ENCODE assay signal across 25 cellular contexts in genomic region chr3:149552700-149553099, GRCh38.
DNase-seq lines count a peak whose midpoint lies in the region; ATAC-seq and TF ChIP-seq lines count a peak whose summit lies in the region.
"Had no signal": no experiment of that assay in that cellular context is flagged by ENCODE, and none has a peak within 500 bp of the region (broad histone marks: within the 10 kb centered on the region; RNA-seq: fewer than 3 reads in every experiment).

No MANE protein-coding gene starts in this region.

- no peak for TF ChIP-seq EP300 in suprapubic skin (IDR thresholded peaks at IDR 0.05)

- no peak for TF ChIP-seq CTCF in GM23338 (conservative IDR thresholded peaks at IDR 0.05; ENCODE audit: low read depth in 2 of 2)
- TF ChIP-seq CTCF in brain (conservative IDR thresholded peaks at IDR 0.05) = no peak
- no peak for TF ChIP-seq CTCF in suprapubic skin (IDR thresholded peaks at IDR 0.05)

- no peak overlapping the region for H2AFZ ChIP-seq in GM23338
- H2AFZ ChIP-seq: neural progenitor cell had no signal

- no peaks in the 10 kb centered on the region for H3K9me2 ChIP-seq in GM23338 (ENCODE audit: insufficient read depth)

- H3K36me3 Mint-ChIP-seq in GM23338 (ENCODE audit: low read depth) (no peaks in the 10 kb centered on the region), brain (peaks cover 5% of the 10 kb centered on the region)
- H3K36me3 Mint-ChIP-seq: activated CD4-positive, alpha-beta memory T cell treated with anti-CD3 and anti-CD28 coated beads for 36 hours; activated naive CD4-positive, alpha-beta T cell treated with anti-CD3 and anti-CD28 coated beads, Interleukin-2, amount 10 ng/mL, durations not matched to agents 7 days and 5 days; stimulated activated naive B cell treated with anti-CD40 and anti-IgM and Interleukin-4, amounts not matched to agents 10 μg/mL and 1 μg/mL and 100 μg/mL, for 72 hours had no signal

- 77% methylated on average over 2 of the region's 2 CpGs for WGBS in suprapubic skin

- peaks cover 38% of the 10 kb centered on the region for H3K4me1 Mint-ChIP-seq in GM23338
- H3K4me1 Mint-ChIP-seq in brain = peaks cover 76% of the 10 kb centered on the region
- H3K4me1 Mint-ChIP-seq: activated naive CD4-positive, alpha-beta T cell treated with anti-CD3 and anti-CD28 coated beads, Interleukin-2, amount 10 ng/mL, durations not matched to agents 7 days and 5 days; stimulated activated naive B cell treated with anti-CD40 and anti-IgM and Interleukin-4, amounts not matched to agents 10 μg/mL and 1 μg/mL and 100 μg/mL, for 72 hours; T-helper 17 cell had no signal

- H3K9me3 Mint-ChIP-seq in GM23338 (no peaks in the 10 kb centered on the region), brain (no peaks in the 10 kb centered on the region)
- H3K9me3 Mint-ChIP-seq: activated CD4-positive, alpha-beta memory T cell treated with anti-CD3 and anti-CD28 coated beads for 36 hours; activated naive CD4-positive, alpha-beta T cell treated with anti-CD3 and anti-CD28 coated beads, Interleukin-2, amount 10 ng/mL, durations not matched to agents 7 days and 5 days; activated T-cell treated with anti-CD3 and anti-CD28 coated beads, Interleukin-2, amount 50 U/mL, for 24 hours; CD4-positive, alpha-beta T cell; neural progenitor cell; stimulated activated naive B cell treated with anti-CD40 and anti-IgM and Interleukin-4, amounts not matched to agents 10 μg/mL and 1 μg/mL and 100 μg/mL, for 72 hours had no signal

- no peak for ATAC-seq in GM23338
- ATAC-seq: HepG2; stimulated activated naive B cell treated with anti-CD40 and anti-IgM and Interleukin-4, amounts not matched to agents 10 μg/mL and 1 μg/mL and 100 μg/mL, for 72 hours; T-helper 17 cell had no signal

- peaks cover 36% of the 10 kb centered on the region for H3K4me1 ChIP-seq in GM23338 (ENCODE audit: insufficient read depth)
- H3K4me1 ChIP-seq in muscle layer of colon (ENCODE audit: insufficient read depth, low read length) = peaks cover 64% of the 10 kb centered on the region
- H3K4me1 ChIP-seq in suprapubic skin = peaks cover 63% of the 10 kb centered on the region

- H3K9me3 ChIP-seq in muscle layer of colon (ENCODE audit: low read length) (no peaks in the 10 kb centered on the region), suprapubic skin (no peaks in the 10 kb centered on the region)

- H3K27ac Mint-ChIP-seq in GM23338 (no peak overlapping the region), brain (peak overlapping the region in 3 of 5 experiments; percentile 57 to 94 (median 72))
- H3K27ac Mint-ChIP-seq: activated CD4-positive, alpha-beta memory T cell treated with anti-CD3 and anti-CD28 coated beads for 36 hours; activated naive CD4-positive, alpha-beta T cell treated with anti-CD3 and anti-CD28 coated beads, Interleukin-2, amount 10 ng/mL, durations not matched to agents 7 days and 5 days; activated T-cell treated with anti-CD3 and anti-CD28 coated beads, Interleukin-2, amount 50 U/mL, for 24 hours; CD4-positive, alpha-beta T cell; neural progenitor cell; stimulated activated naive B cell treated with anti-CD40 and anti-IgM and Interleukin-4, amounts not matched to agents 10 μg/mL and 1 μg/mL and 100 μg/mL, for 72 hours; T-helper 17 cell had no signal

- H3K79me2 ChIP-seq in GM23338 (replicated peaks; ENCODE audit: insufficient read depth) = peaks cover 21% of the 10 kb centered on the region; the same call in 1 of the 2 replicates

- no peak overlapping the region for H3K4me2 ChIP-seq in GM23338
- H3K4me2 ChIP-seq: neural progenitor cell had no signal

- peak overlapping the region; percentile 68; the same call in 1 of the 2 replicates for H3K27ac ChIP-seq in GM23338 (ENCODE audit: low read depth)
- peak overlapping the region; percentile 64 for H3K27ac ChIP-seq in muscle layer of colon (ENCODE audit: low read depth, low read length)
- H3K27ac ChIP-seq in suprapubic skin = peak overlapping the region; percentile 56
- H3K27ac ChIP-seq: neural progenitor cell, WERI-Rb-1 had no signal

- H3K27me3 ChIP-seq in GM23338 (ENCODE audit: insufficient read depth) (no peaks in the 10 kb centered on the region), muscle layer of colon (ENCODE audit: control insufficient read depth in 1 of 2, insufficient read depth in 2 of 2, low read length in 2 of 2) (no peaks in the 10 kb centered on the region), suprapubic skin (no peaks in the 10 kb centered on the region)
- H3K27me3 ChIP-seq: neural progenitor cell had no signal

- H3K27me3 Mint-ChIP-seq in GM23338 (ENCODE audit: insufficient read depth, low read depth, poor library complexity) (no peaks in the 10 kb centered on the region), brain (no peaks in the 10 kb centered on the region)

- no peak for TF ChIP-seq POLR2A in suprapubic skin (IDR thresholded peaks at IDR 0.05)

- H4K20me1 ChIP-seq in GM23338 (replicated peaks; ENCODE audit: insufficient read depth) = no peaks in the 10 kb centered on the region; the same call in 1 of the 2 replicates

- DNase-seq in GM23338 (ENCODE audit: low spot score) = no peak
- DNase-seq in suprapubic skin (ENCODE audit: low spot score in 2 of 2) = no peak
- no peak for DNase-seq in NCI-H1105 treated with DMSO at 0.1 percent for 48 hours (lab: John Stamatoyannopoulos, UW)
- DNase-seq in SKM-1 treated with dmso at 0.1 percent for 144 hours (lab: John Stamatoyannopoulos, UW; ENCODE audit: unreplicated experiment) = no peak
- no peak for DNase-seq in NCI-H446 (lab: John Stamatoyannopoulos, UW)
- DNase-seq: activated CD4-positive, alpha-beta memory T cell treated with anti-CD3 and anti-CD28 coated beads for 36 hours; activated naive CD4-positive, alpha-beta T cell treated with anti-CD3 and anti-CD28 coated beads, Interleukin-2, amount 10 ng/mL, durations not matched to agents 7 days and 5 days; activated T-cell treated with anti-CD3 and anti-CD28 coated beads, Interleukin-2, amount 50 U/mL, for 24 hours; aorta; CD4-positive, alpha-beta T cell; cortex of kidney; foreskin fibroblast; GF-D8; kidney; NCI-H748 treated with DMSO at 0.1 percent for 48 hours; OCI-M1; SHP77 treated with DMSO at 0.1 percent for 48 hours; stimulated activated naive B cell treated with anti-CD40 and anti-IgM and Interleukin-4, amounts not matched to agents 10 μg/mL and 1 μg/mL and 100 μg/mL, for 72 hours; T-helper 17 cell; WERI-Rb-1 had no signal

- no peak overlapping the region for H3K9ac ChIP-seq in muscle layer of colon (ENCODE audit: low read length)
- H3K9ac ChIP-seq: neural progenitor cell had no signal

- H3K4me3 ChIP-seq in GM23338 = no peak overlapping the region
- H3K4me3 ChIP-seq in muscle layer of colon (ENCODE audit: low read depth in 1 of 2, low read length in 2 of 2) = no peak overlapping the region
- H3K4me3 ChIP-seq in suprapubic skin = no peak overlapping the region
- H3K4me3 ChIP-seq: GM12878, neural progenitor cell had no signal

- H3K36me3 ChIP-seq in GM23338 (ENCODE audit: insufficient read depth) = no peaks in the 10 kb centered on the region
- H3K36me3 ChIP-seq in muscle layer of colon (ENCODE audit: insufficient read depth, low read length) = no peaks in the 10 kb centered on the region
- no peaks in the 10 kb centered on the region for H3K36me3 ChIP-seq in suprapubic skin
- H3K36me3 ChIP-seq: neural progenitor cell, WERI-Rb-1 had no signal

- no peaks in the 10 kb centered on the region for H3F3A ChIP-seq in GM23338 (replicated peaks; ENCODE audit: low read depth)

- H3K4me3 Mint-ChIP-seq in GM23338 = no peak overlapping the region
- H3K4me3 Mint-ChIP-seq in brain = no peak overlapping the region
- H3K4me3 Mint-ChIP-seq: activated CD4-positive, alpha-beta memory T cell treated with anti-CD3 and anti-CD28 coated beads for 36 hours; activated naive CD4-positive, alpha-beta T cell treated with anti-CD3 and anti-CD28 coated beads, Interleukin-2, amount 10 ng/mL, durations not matched to agents 7 days and 5 days; activated T-cell treated with anti-CD3 and anti-CD28 coated beads, Interleukin-2, amount 50 U/mL, for 24 hours; CD4-positive, alpha-beta T cell; neural progenitor cell; stimulated activated naive B cell treated with anti-CD40 and anti-IgM and Interleukin-4, amounts not matched to agents 10 μg/mL and 1 μg/mL and 100 μg/mL, for 72 hours; T-helper 17 cell had no signal

TF ChIP-seq in GM23338, 12 proteins besides CTCF, POLR2A, EP300 and RAD21 (continues in another document):
- TF ChIP-seq JUNB (IDR thresholded peaks at IDR 0.05; ENCODE audit: unreplicated experiment) (no peak), EZH2phosphoT487 (IDR thresholded peaks at IDR 0.05; ENCODE audit: unreplicated experiment) (no peak), POLR2AphosphoS5 (IDR thresholded peaks at IDR 0.05; ENCODE audit: low read depth) (no peak)
